ENCODE assay signal across 34 cellular contexts in the genomic region with DNA sequence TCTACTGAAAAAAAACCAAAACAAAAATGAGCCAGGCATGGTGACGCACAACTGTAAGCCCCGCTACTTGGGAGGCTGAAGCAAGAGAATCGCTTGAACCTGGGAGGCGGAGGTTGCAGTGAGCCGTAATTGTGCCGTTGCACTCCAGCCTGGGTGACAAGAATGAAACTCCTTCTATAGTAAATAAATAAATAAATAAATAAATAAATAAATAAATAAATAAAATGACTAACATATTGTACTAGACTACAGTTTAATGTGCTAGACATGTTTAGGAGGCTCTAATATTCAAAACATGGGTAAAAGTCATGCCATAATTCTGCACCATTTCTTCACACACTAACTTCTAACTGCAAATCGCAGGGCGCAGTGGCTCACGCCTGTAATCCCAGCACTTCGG.
"Had no signal": no experiment of that assay in that cellular context is flagged by ENCODE, and none has a peak within 500 bp of the region (broad histone marks: within the 10 kb centered on the region; RNA-seq: fewer than 3 reads in every experiment).

No MANE protein-coding gene starts in this region.

- H3K27me3 ChIP-seq: MG63 had no signal

- H3K4me3 ChIP-seq: MG63 had no signal

- H3K9me3 ChIP-seq: MG63 had no signal

- H3K36me3 ChIP-seq: MG63 had no signal

- DNase-seq: Karpas-422, Kasumi-1, MG63, MM.1S, NCI-H1048, NCI-H1092, NCI-H1092 treated with DMSO at 0.1 percent for 48 hours, NCI-H1105, NCI-H1105 treated with DMSO at 0.1 percent for 48 hours, NCI-H1417, NCI-H1417 treated with DMSO at 0.1 percent for 48 hours, NCI-H1436, NCI-H1436 treated with DMSO at 0.1 percent for 48 hours, NCI-H146, NCI-H1694, NCI-H1694 treated with DMSO at 0.1 percent for 48 hours, NCI-H187, NCI-H187 treated with DMSO at 0.1 percent for 48 hours, NCI-H1930, NCI-H2029, NCI-H2029 treated with DMSO at 0.1 percent for 48 hours, NCI-H2081, NCI-H2081 treated with DMSO at 0.1 percent for 48 hours, NCI-H2107, NCI-H2171, NCI-H2171 treated with DMSO at 0.1 percent for 48 hours, NCI-H2227 treated with DMSO at 0.1 percent for 48 hours, NCI-H226, NCI-H345, NCI-H446, NCI-H446 treated with DMSO at 0.1 percent for 48 hours, NCI-H510A, NCI-H510A treated with DMSO at 0.1 percent for 48 hours, NCI-H524 had no signal
